Comparison of ENCODE assay signal across 19 cellular contexts in the genomic region with DNA sequence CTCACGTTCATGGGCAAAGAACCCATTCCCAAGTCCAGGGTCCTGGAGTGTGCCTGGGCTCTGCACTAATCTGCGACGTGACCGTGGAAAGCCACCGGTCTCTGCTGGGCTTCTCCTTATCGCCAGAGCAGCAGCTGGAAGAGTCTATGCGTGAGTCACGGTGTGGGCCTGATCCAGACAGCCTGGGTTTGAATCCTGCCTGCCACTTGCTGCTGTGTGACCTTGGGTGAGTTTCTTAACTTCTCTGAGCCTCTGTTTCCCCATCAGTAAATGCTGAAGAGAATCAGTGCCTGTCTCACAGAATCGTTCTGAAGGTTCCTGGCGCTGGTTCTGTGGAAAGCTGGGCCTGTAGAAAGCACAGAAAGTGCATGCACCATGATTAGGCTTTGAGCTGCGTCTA. TPM values are rescaled to one million over a fixed set of nuclear protein-coding genes. Genes with fewer than 3 reads are reported as not detected.
"Had no signal": no experiment of that assay in that cellular context is flagged by ENCODE, and none has a peak within 500 bp of the region (broad histone marks: within the 10 kb centered on the region; RNA-seq: fewer than 3 reads in every experiment).

No MANE protein-coding gene starts in this region.

- FAIRE-seq: TTC549 had no signal

- H3K4me3 ChIP-seq: right atrium auricular region, smooth muscle cell, tibial artery had no signal

- H3K27me3 Mint-ChIP-seq: progenitor cell of endocrine pancreas, T-helper 17 cell had no signal

- H3K4me2 ChIP-seq: smooth muscle cell had no signal

- H3K27ac Mint-ChIP-seq: activated B cell treated with CpG ODN at 0.5 μM for 24 hours; natural killer cell treated with Interleukin-12 subunit alpha and Interleukin-12 subunit beta and Interleukin-15 and Interleukin-18, amount 100 ng/mL, for 72 hours; progenitor cell of endocrine pancreas; T-helper 17 cell had no signal

- H3K27me3 ChIP-seq: foreskin keratinocyte, right atrium auricular region, tibial artery had no signal

- ATAC-seq: foreskin keratinocyte; natural killer cell treated with Interleukin-12 subunit alpha and Interleukin-12 subunit beta and Interleukin-15 and Interleukin-18, amount 100 ng/mL, for 72 hours; T-helper 17 cell had no signal

- H3K27ac ChIP-seq: foreskin keratinocyte, right atrium auricular region, tibial artery had no signal

- H3K4me3 Mint-ChIP-seq: activated B cell treated with CpG ODN at 0.5 μM for 24 hours; activated CD4-positive, alpha-beta T cell treated with anti-CD3 and anti-CD28 coated beads, Interleukin-2, amount 10 ng/mL, durations not matched to agents 7 days and 5 days; activated T-helper 1 cell treated with anti-CD3 and anti-CD28 coated beads, Interleukin-12 subunit alpha, Interleukin-12 subunit beta, Interleukin-2, Interleukin-4 antibody, amounts not matched to agents 30 ng/mL and 10 ng/mL and 1 ng/mL, durations not matched to agents 14 hours and 24 hours and 36 hours; natural killer cell treated with Interleukin-12 subunit alpha and Interleukin-12 subunit beta and Interleukin-15 and Interleukin-18, amount 100 ng/mL, for 72 hours; T-helper 17 cell had no signal

- DNase-seq: activated B cell treated with CpG ODN at 0.5 μM for 24 hours; activated CD4-positive, alpha-beta T cell treated with anti-CD3 and anti-CD28 coated beads, Interleukin-2, amount 10 ng/mL, durations not matched to agents 7 days and 5 days; activated CD8-positive, alpha-beta memory T cell treated with anti-CD3 and anti-CD28 coated beads, Interleukin-2, amount 50 U/mL, for 48 hours; activated naive CD4-positive, alpha-beta T cell treated with Interleukin-2 at 50 U/mL for 16 hours; cerebellar nuclear complex; effector memory CD4-positive, alpha-beta T cell; foreskin keratinocyte; kidney glomerular epithelial cell; mesendoderm; stimulated activated CD4-positive, alpha-beta T cell treated with anti-CD3 and anti-CD28 coated beads, Interleukin-4, amount 100 ng/mL, for 4 hours; stimulated activated CD8-positive, alpha-beta memory T cell treated with anti-CD3 and anti-CD28 coated beads, Interleukin-4, amount 100 ng/mL, for 48 hours; T-helper 17 cell had no signal

- H3K4me1 ChIP-seq: foreskin keratinocyte, tibial artery had no signal

- H3K36me3 ChIP-seq: right atrium auricular region, tibial artery had no signal

RNA-seq across cellular contexts. Expression of a gene that starts 20.4 kb away (rescaled TPM):
- total RNA-seq: activated B cell treated with CpG ODN at 0.5 μM for 24 hours; natural killer cell treated with Interleukin-12 subunit alpha and Interleukin-12 subunit beta and Interleukin-15 and Interleukin-18, amount 100 ng/mL, for 72 hours had no signal
